7 cellular contexts compared by ENCODE assay signal in genomic region chr3:81024560-81024959, GRCh38.
"Had no signal": no experiment of that assay in that cellular context is flagged by ENCODE, and none has a peak within 500 bp of the region (broad histone marks: within the 10 kb centered on the region; RNA-seq: fewer than 3 reads in every experiment).

No MANE protein-coding gene starts in this region.

- H3K4me3 ChIP-seq: K562 had no signal

- H3K27ac ChIP-seq: HL-60, KMS-11 had no signal

- FAIRE-seq: HTR-8/SVneo, K562 had no signal

- H3K9ac ChIP-seq: KMS-11 had no signal

- DNase-seq: IMR-90, KBM-7, KG1 had no signal

- H3K4me2 ChIP-seq: KMS-11 had no signal

- ATAC-seq: K562 had no signal
